ENCODE assay signal across 16 cellular contexts in the genomic region with DNA sequence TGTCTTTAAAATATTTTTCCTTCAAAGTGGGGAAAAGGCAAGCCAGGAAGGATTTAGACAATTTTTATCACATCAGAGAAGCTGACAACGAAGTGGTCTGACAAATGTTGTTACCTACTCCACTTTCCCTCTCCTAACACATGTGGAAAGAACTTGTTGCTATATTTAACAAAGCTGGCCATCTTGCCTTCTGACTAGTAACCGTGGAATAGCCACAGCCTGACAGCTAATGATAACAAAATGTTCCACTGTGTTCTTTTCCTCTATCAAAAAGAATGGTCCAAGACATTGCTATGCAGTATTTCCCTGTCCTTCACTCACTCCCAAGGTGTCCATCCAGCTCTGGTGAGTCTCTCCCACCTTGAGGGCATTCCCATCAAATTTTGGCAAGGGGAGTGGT.
DNase-seq lines count a peak whose midpoint lies in the region; ATAC-seq, FAIRE-seq and TF ChIP-seq lines count a peak whose summit lies in the region.
"Had no signal": no experiment of that assay in that cellular context is flagged by ENCODE, and none has a peak within 500 bp of the region (broad histone marks: within the 10 kb centered on the region; RNA-seq: fewer than 3 reads in every experiment).

No MANE protein-coding gene starts in this region.

- H3K4me1 ChIP-seq in astrocyte (ENCODE audit: insufficient read depth, low read length) (peaks cover 8% of the 10 kb centered on the region), gastrocnemius medialis (peaks cover 0 to 10% of the 10 kb centered on the region in 2 donors), MM.1S (ENCODE audit: low read length) (no peaks in the 10 kb centered on the region)

- no peaks in the 10 kb centered on the region for H3F3A ChIP-seq in MM.1S (ENCODE audit: insufficient read depth, low read length)

- in situ Hi-C loops in gastrocnemius medialis (cut with MboI; ENCODE audit: low sequenced_read_pairs in 4 of 4): no loop called here

- H4K20me1 ChIP-seq in astrocyte (ENCODE audit: insufficient read depth, low read length) (no peaks in the 10 kb centered on the region), MM.1S (ENCODE audit: insufficient read depth, low read length) (no peaks in the 10 kb centered on the region)

- H3K4me3 Mint-ChIP-seq in astrocyte (ENCODE audit: unreplicated experiment): no peak overlapping the region
- no peak overlapping the region for H3K4me3 Mint-ChIP-seq in activated CD4-positive, alpha-beta T cell treated with anti-CD3 and anti-CD28 coated beads for 36 hours
- H3K4me3 Mint-ChIP-seq: CD14-positive monocyte had no signal

- intact Hi-C loops in Right ventricle myocardium superior (cut with DNase I) (no loop called here), left cardiac atrium (cut with DNase I) (no loop called here), left ventricle myocardium superior (cut with micrococcal nuclease) (no loop called here), gastrocnemius medialis (cut with DNase I; ENCODE audit: low total_unique reads) (no loop called here)
- intact Hi-C loops in activated CD4-positive, alpha-beta T cell treated with anti-CD3 and anti-CD28 coated beads for 36 hours (cut with DNase I, micrococcal nuclease): no loop called here

- no peaks in the 10 kb centered on the region for H3K27me3 Mint-ChIP-seq in astrocyte (ENCODE audit: low read depth, unreplicated experiment)
- peaks cover 2% of the 10 kb centered on the region for H3K27me3 Mint-ChIP-seq in activated CD4-positive, alpha-beta T cell treated with anti-CD3 and anti-CD28 coated beads for 36 hours

- peak; percentile 52 for FAIRE-seq in astrocyte (lab: Jason Lieb, UNC)

- TF ChIP-seq POLR2A in gastrocnemius medialis (IDR thresholded peaks at IDR 0.05): no peak

- H3K27me3 ChIP-seq in astrocyte (ENCODE audit: insufficient read depth, low read length) (no peaks in the 10 kb centered on the region), gastrocnemius medialis (no peaks in the 10 kb centered on the region), MM.1S (replicated peaks; ENCODE audit: insufficient read depth, low read length) (no peaks in the 10 kb centered on the region)

- DNase-seq in Right ventricle myocardium superior (no peak), left cardiac atrium (no peak), astrocyte (ENCODE audit: low read depth) (peak; percentile 53), left ventricle myocardium superior (no peak), gastrocnemius medialis (no peak), MM.1S (no peak)
- no peak for DNase-seq in activated CD4-positive, alpha-beta T cell treated with anti-CD3 and anti-CD28 coated beads for 36 hours
- DNase-seq: 8988T, DMS79 treated with DMSO at 0.1 percent for 48 hours, NCI-H1417 treated with DMSO at 0.1 percent for 48 hours, NCI-H187 treated with DMSO at 0.1 percent for 48 hours, NCI-H2227 treated with DMSO at 0.1 percent for 48 hours, NCI-H510A treated with DMSO at 0.1 percent for 48 hours had no signal

- peak overlapping the region; percentile 50 for H3K27ac Mint-ChIP-seq in astrocyte (ENCODE audit: unreplicated experiment)
- no peak overlapping the region for H3K27ac Mint-ChIP-seq in activated CD4-positive, alpha-beta T cell treated with anti-CD3 and anti-CD28 coated beads for 36 hours
- H3K27ac Mint-ChIP-seq: CD14-positive monocyte had no signal

- CTCF ChIA-PET in activated CD4-positive, alpha-beta T cell treated with anti-CD3 and anti-CD28 coated beads for 36 hours (lab: Charles Lee): no interaction called here

- peaks cover 2% of the 10 kb centered on the region for H3K36me3 Mint-ChIP-seq in astrocyte (ENCODE audit: low read depth, unreplicated experiment)
- H3K36me3 Mint-ChIP-seq in activated CD4-positive, alpha-beta T cell treated with anti-CD3 and anti-CD28 coated beads for 36 hours (ENCODE audit: low read depth): no peaks in the 10 kb centered on the region
- H3K36me3 Mint-ChIP-seq: CD14-positive monocyte had no signal

- H3K4me1 Mint-ChIP-seq in astrocyte (ENCODE audit: low read depth, unreplicated experiment): peaks cover 34% of the 10 kb centered on the region
- H3K4me1 Mint-ChIP-seq in activated CD4-positive, alpha-beta T cell treated with anti-CD3 and anti-CD28 coated beads for 36 hours: no peaks in the 10 kb centered on the region
- H3K4me1 Mint-ChIP-seq: CD14-positive monocyte had no signal

- TF ChIP-seq CTCF in astrocyte (IDR thresholded peaks at IDR 0.05; ENCODE audit: insufficient read depth, low read depth, low read length) (no peak), gastrocnemius medialis (IDR thresholded peaks at IDR 0.05 in 4 of 5, conservative IDR thresholded peaks at IDR 0.05 in 1 of 5) (no peak), MM.1S (IDR thresholded peaks at IDR 0.05; ENCODE audit: low read length) (no peak)

- H3K9me3 ChIP-seq in astrocyte (ENCODE audit: insufficient read depth, low read depth, low read length): no peaks in the 10 kb centered on the region
- no peaks in the 10 kb centered on the region for H3K9me3 ChIP-seq in gastrocnemius medialis
- no peaks in the 10 kb centered on the region for H3K9me3 ChIP-seq in MM.1S (replicated peaks; ENCODE audit: insufficient read depth, low read length)

- peak; percentile 51 for ATAC-seq in Right ventricle myocardium superior (ENCODE audit: poor library complexity)
- no peak for ATAC-seq in left cardiac atrium
- ATAC-seq in left ventricle myocardium superior: peak; percentile 80
- peak; percentile 49 to 80 for ATAC-seq in gastrocnemius medialis
- ATAC-seq in activated CD4-positive, alpha-beta T cell treated with anti-CD3 and anti-CD28 coated beads for 36 hours: no peak
- ATAC-seq in GM18909 (IDR thresholded peaks at IDR 0.05; ENCODE audit: poor library complexity, unreplicated experiment): no peak

- H3K9me2 ChIP-seq in MM.1S (replicated peaks; ENCODE audit: insufficient read depth, low read length): no peaks in the 10 kb centered on the region

- no peak overlapping the region for H3K27ac ChIP-seq in astrocyte (ENCODE audit: low read depth, low read length)
- peak overlapping the region in 2 of 4 donors; percentile 22 to 58 for H3K27ac ChIP-seq in gastrocnemius medialis
- no peak overlapping the region for H3K27ac ChIP-seq in MM.1S (ENCODE audit: low read length)
- H3K27ac ChIP-seq: KMS-11 had no signal

- H3K36me3 ChIP-seq in astrocyte (ENCODE audit: insufficient read depth, low read length): no peaks in the 10 kb centered on the region
- H3K36me3 ChIP-seq in gastrocnemius medialis: no peaks in the 10 kb centered on the region
- no peaks in the 10 kb centered on the region for H3K36me3 ChIP-seq in MM.1S (replicated peaks; ENCODE audit: insufficient read depth, low read length)

- no peaks in the 10 kb centered on the region for H3K9me3 Mint-ChIP-seq in astrocyte (ENCODE audit: unreplicated experiment)
- H3K9me3 Mint-ChIP-seq in activated CD4-positive, alpha-beta T cell treated with anti-CD3 and anti-CD28 coated beads for 36 hours (ENCODE audit: low read depth): no peaks in the 10 kb centered on the region

- POLR2A ChIA-PET in activated CD4-positive, alpha-beta T cell treated with anti-CD3 and anti-CD28 coated beads for 36 hours (lab: Charles Lee): no interaction called here

- H3K79me2 ChIP-seq in astrocyte (ENCODE audit: insufficient read depth, low read length): no peaks in the 10 kb centered on the region
- no peaks in the 10 kb centered on the region for H3K79me2 ChIP-seq in MM.1S (ENCODE audit: low read length)

- H3K4me3 ChIP-seq in astrocyte (ENCODE audit: insufficient read depth, low read depth, low read length) (no peak overlapping the region), gastrocnemius medialis (no peak overlapping the region), MM.1S (ENCODE audit: low read length) (no peak overlapping the region)

- H2AFZ ChIP-seq in astrocyte (ENCODE audit: low read depth, low read length) (peak overlapping the region; percentile 20), MM.1S (ENCODE audit: low read length) (no peak overlapping the region)

- no peak overlapping the region for H3K9ac ChIP-seq in astrocyte (ENCODE audit: low read length)
- H3K9ac ChIP-seq in MM.1S (ENCODE audit: low read length): no peak overlapping the region
- H3K9ac ChIP-seq: KMS-11 had no signal

- no peak overlapping the region for H3K4me2 ChIP-seq in astrocyte (ENCODE audit: low read length)
- no peak overlapping the region for H3K4me2 ChIP-seq in MM.1S (ENCODE audit: low read depth, low read length)
- H3K4me2 ChIP-seq: KMS-11 had no signal

Comparison
In these comparisons a context has a peak if more than half of its experiments do, and no peak if none do; other contexts are left out.
1. ATAC-seq: peak in Right ventricle myocardium superior (single experiment), left ventricle myocardium superior (single experiment) and gastrocnemius medialis (2 of 2); none in left cardiac atrium (0 of 2), activated CD4-positive, alpha-beta T cell treated with anti-CD3 and anti-CD28 coated beads for 36 hours (single experiment) and GM18909 (single experiment).